In the genomic region with DNA sequence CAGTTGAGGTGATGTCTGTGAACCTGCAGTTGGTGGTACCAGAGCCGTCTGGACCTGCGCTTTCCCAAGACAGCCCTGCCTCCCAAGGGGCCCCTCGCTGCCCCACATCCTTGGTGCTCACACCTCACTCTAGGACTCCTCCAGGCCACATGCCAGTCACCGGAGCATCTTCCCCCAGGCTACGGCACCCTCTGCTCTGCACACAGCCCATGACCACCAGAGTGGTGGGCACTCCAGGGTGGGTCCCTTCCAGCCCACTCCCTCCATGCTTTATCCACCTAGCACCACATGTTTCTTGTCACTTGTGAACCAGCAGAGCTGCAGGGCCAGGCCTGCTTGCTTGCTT, we compare ENCODE assay signal across 21 cellular contexts.
DNase-seq lines count a peak whose midpoint lies in the region; ATAC-seq, FAIRE-seq and TF ChIP-seq lines count a peak whose summit lies in the region.
"Had no signal": no experiment of that assay in that cellular context is flagged by ENCODE, and none has a peak within 500 bp of the region (broad histone marks: within the 10 kb centered on the region; RNA-seq: fewer than 3 reads in every experiment).

No MANE protein-coding gene starts in this region.

- no peak for DNase-seq in stimulated activated naive CD8-positive, alpha-beta T cell treated with anti-CD3 and anti-CD28 coated beads, Interleukin-15, amount 100 ng/mL, for 72 hours
- DNase-seq in WTC11 (ENCODE audit: low spot score) = no peak
- no peak for DNase-seq in HepG2 (ENCODE audit: low spot score)
- no peak for DNase-seq in upper lobe of right lung
- no peak for DNase-seq in medulla oblongata (ENCODE audit: extremely low spot score)
- DNase-seq in G401 (ENCODE audit: low spot score) = no peak
- DNase-seq: C1 segment of cervical spinal cord; DMS79 treated with DMSO at 0.1 percent for 48 hours; GOT3; KBM-7; NCI-H1105; NCI-H2081 treated with DMSO at 0.1 percent for 48 hours; NCI-H446 treated with DMSO at 0.1 percent for 48 hours; NCI-H69; NK-92 treated with Interleukin-12 subunit alpha and Interleukin-12 subunit beta, amount 100 ng/mL, for 24 hours; SHP77 treated with DMSO at 0.1 percent for 48 hours had no signal

- H3K79me2 ChIP-seq in HepG2 (ENCODE audit: insufficient read depth, low read length) = no peaks in the 10 kb centered on the region

- POLR2A ChIA-PET in WTC11 (lab: Charles Lee) (no interaction called here), HepG2 (lab: Yijun Ruan, JAX) (no interaction called here)

- TF ChIP-seq POLR2A in HepG2 (IDR thresholded peaks at IDR 0.05; ENCODE audit: insufficient read depth in 1 of 2, low read depth in 2 of 2, low read length in 2 of 2) = no peak

- H3K27ac Mint-ChIP-seq in stimulated activated naive CD8-positive, alpha-beta T cell treated with anti-CD3 and anti-CD28 coated beads, Interleukin-15, Interleukin-2, amounts not matched to agents 100 ng/mL and 50 ng/mL, for 24 hours = peak overlapping the region; percentile 39
- H3K27ac Mint-ChIP-seq in stimulated activated naive CD8-positive, alpha-beta T cell treated with anti-CD3 and anti-CD28 coated beads, Interleukin-15, amount 100 ng/mL, for 72 hours = no peak overlapping the region
- peak overlapping the region; percentile 11; the same call in 1 of the 2 replicates for H3K27ac Mint-ChIP-seq in WTC11

- no peak for TF ChIP-seq RAD21 in HepG2 (CRISPR knock-in tag; IDR thresholded peaks at IDR 0.05)

- H3K27me3 ChIP-seq in HepG2 (ENCODE audit: control insufficient read depth in 1 of 2, insufficient read depth in 2 of 2, low read length in 2 of 2) = no peaks in the 10 kb centered on the region
- no peaks in the 10 kb centered on the region for H3K27me3 ChIP-seq in upper lobe of right lung

- in situ Hi-C loops in HepG2 (cut with HindIII; ENCODE audit: extremely low pct_ligation_motif_present, low pct_unique_long_range_greater_than_20kb) (no loop called here), G401 (cut with HindIII; ENCODE audit: low sequenced_read_pairs) (no loop called here)

- H3K4me3 ChIP-seq in HepG2 (replicated peaks in 1 of 3; ENCODE audit: insufficient read depth in 1 of 3, low read depth in 2 of 3, low read length in 3 of 3) = no peak overlapping the region
- H3K4me3 ChIP-seq in upper lobe of right lung = no peak overlapping the region

- no peaks in the 10 kb centered on the region for H3K9me3 ChIP-seq in HepG2 (ENCODE audit: low read length)
- H3K9me3 ChIP-seq in upper lobe of right lung = no peaks in the 10 kb centered on the region

- H3K27ac ChIP-seq in HepG2 (ENCODE audit: extremely low read length, insufficient read depth, low read length) = no peak overlapping the region
- no peak overlapping the region for H3K27ac ChIP-seq in upper lobe of right lung

- CTCF ChIA-PET in WTC11 (lab: Charles Lee) = no interaction called here
- CTCF ChIA-PET in HepG2 (lab: Yijun Ruan, JAX; ENCODE audit: low intra/inter-chr PET ratio, low total read pairs) = no interaction called here

- no TSS peak for BruUV-seq in HepG2 (replicated peaks; lab: Mats Ljungman, UMichigan)

- H3K27me3 Mint-ChIP-seq in stimulated activated naive CD8-positive, alpha-beta T cell treated with anti-CD3 and anti-CD28 coated beads, Interleukin-15, Interleukin-2, amounts not matched to agents 100 ng/mL and 50 ng/mL, for 24 hours = no peaks in the 10 kb centered on the region
- no peaks in the 10 kb centered on the region for H3K27me3 Mint-ChIP-seq in stimulated activated naive CD8-positive, alpha-beta T cell treated with anti-CD3 and anti-CD28 coated beads, Interleukin-15, amount 100 ng/mL, for 72 hours
- no peaks in the 10 kb centered on the region for H3K27me3 Mint-ChIP-seq in WTC11 (ENCODE audit: low read depth)

- H3K4me3 Mint-ChIP-seq in stimulated activated naive CD8-positive, alpha-beta T cell treated with anti-CD3 and anti-CD28 coated beads, Interleukin-15, Interleukin-2, amounts not matched to agents 100 ng/mL and 50 ng/mL, for 24 hours = no peak overlapping the region
- no peak overlapping the region for H3K4me3 Mint-ChIP-seq in stimulated activated naive CD8-positive, alpha-beta T cell treated with anti-CD3 and anti-CD28 coated beads, Interleukin-15, amount 100 ng/mL, for 72 hours
- H3K4me3 Mint-ChIP-seq in WTC11 = no peak overlapping the region

- ATAC-seq in stimulated activated naive CD8-positive, alpha-beta T cell treated with anti-CD3 and anti-CD28 coated beads, Interleukin-15, amount 100 ng/mL, for 72 hours = no peak
- ATAC-seq in WTC11 (no peak), HepG2 (no peak), upper lobe of right lung (peak; percentile 8), HG03097 (IDR thresholded peaks at IDR 0.05; ENCODE audit: low FRiP score, unreplicated experiment) (no peak)
- ATAC-seq: SK-N-SH treated with all-trans-retinoic acid at 6 μM for 48 hours had no signal

- TF ChIP-seq CTCF in WTC11 (IDR thresholded peaks at IDR 0.05) (no peak), HepG2 (CRISPR knock-in tag; IDR thresholded peaks at IDR 0.05) (no peak), upper lobe of right lung (IDR thresholded peaks at IDR 0.05) (no peak)

- no peaks in the 10 kb centered on the region for H4K20me1 ChIP-seq in HepG2 (ENCODE audit: insufficient read depth, low read length)

- intact Hi-C loops in HepG2 (cut with micrococcal nuclease; ENCODE audit: unreplicated experiment) = no loop called here
- intact Hi-C loops in upper lobe of right lung (cut with DNase I) = no loop called here

- H2AFZ ChIP-seq in HepG2 (ENCODE audit: low read length) = no peak overlapping the region

- peaks cover 4% of the 10 kb centered on the region for H3K4me1 ChIP-seq in HepG2 (ENCODE audit: insufficient read depth, low read length)
- no peaks in the 10 kb centered on the region for H3K4me1 ChIP-seq in upper lobe of right lung

- FAIRE-seq in HepG2 (lab: Jason Lieb, UNC) = no peak
- FAIRE-seq: G401.6, GM19239 had no signal

- WGBS in HepG2 (ENCODE audit: low lambda C conversion rate) = 94% methylated on average over 2 of the region's 5 CpGs

- H3K36me3 Mint-ChIP-seq in stimulated activated naive CD8-positive, alpha-beta T cell treated with anti-CD3 and anti-CD28 coated beads, Interleukin-15, Interleukin-2, amounts not matched to agents 100 ng/mL and 50 ng/mL, for 24 hours (ENCODE audit: low read depth) = peaks cover 19% of the 10 kb centered on the region
- peaks cover 27% of the 10 kb centered on the region for H3K36me3 Mint-ChIP-seq in WTC11

- H3K9me3 Mint-ChIP-seq in stimulated activated naive CD8-positive, alpha-beta T cell treated with anti-CD3 and anti-CD28 coated beads, Interleukin-15, Interleukin-2, amounts not matched to agents 100 ng/mL and 50 ng/mL, for 24 hours = no peaks in the 10 kb centered on the region
- no peaks in the 10 kb centered on the region for H3K9me3 Mint-ChIP-seq in stimulated activated naive CD8-positive, alpha-beta T cell treated with anti-CD3 and anti-CD28 coated beads, Interleukin-15, amount 100 ng/mL, for 72 hours
- H3K9me3 Mint-ChIP-seq in WTC11 = no peaks in the 10 kb centered on the region

- H3K4me1 Mint-ChIP-seq in stimulated activated naive CD8-positive, alpha-beta T cell treated with anti-CD3 and anti-CD28 coated beads, Interleukin-15, Interleukin-2, amounts not matched to agents 100 ng/mL and 50 ng/mL, for 24 hours (ENCODE audit: low read depth) = no peaks in the 10 kb centered on the region
- no peaks in the 10 kb centered on the region for H3K4me1 Mint-ChIP-seq in stimulated activated naive CD8-positive, alpha-beta T cell treated with anti-CD3 and anti-CD28 coated beads, Interleukin-15, amount 100 ng/mL, for 72 hours
- no peaks in the 10 kb centered on the region for H3K4me1 Mint-ChIP-seq in WTC11

- no peak overlapping the region for H3K4me2 ChIP-seq in HepG2 (ENCODE audit: low read depth, low read length)

- H3K9ac ChIP-seq in HepG2 (ENCODE audit: insufficient read depth, low read depth, low read length) = no peak overlapping the region

- no peak for TF ChIP-seq EP300 in HepG2 (IDR thresholded peaks at IDR 0.05; ENCODE audit: low read depth in 2 of 2, low read length in 2 of 2)
- no peak for TF ChIP-seq EP300 in HepG2 (CRISPR knock-in tag; IDR thresholded peaks at IDR 0.05; ENCODE audit: borderline replicate concordance)

- H3K36me3 ChIP-seq in HepG2 (replicated peaks in 1 of 2; ENCODE audit: control insufficient read depth in 1 of 2, insufficient read depth in 2 of 2, low read length in 2 of 2) (peaks cover 14 to 63% of the 10 kb centered on the region in 2 experiments; a peak in 4 of 5 replicates), upper lobe of right lung (peaks cover 33% of the 10 kb centered on the region)

TF ChIP-seq in WTC11, 78 proteins besides CTCF, POLR2A, EP300 and RAD21:
- no peak for TF ChIP-seq MXD4 (CRISPR knock-in tag; IDR thresholded peaks at IDR 0.05; ENCODE audit: borderline replicate concordance)
- TF ChIP-seq, protein P1, sequence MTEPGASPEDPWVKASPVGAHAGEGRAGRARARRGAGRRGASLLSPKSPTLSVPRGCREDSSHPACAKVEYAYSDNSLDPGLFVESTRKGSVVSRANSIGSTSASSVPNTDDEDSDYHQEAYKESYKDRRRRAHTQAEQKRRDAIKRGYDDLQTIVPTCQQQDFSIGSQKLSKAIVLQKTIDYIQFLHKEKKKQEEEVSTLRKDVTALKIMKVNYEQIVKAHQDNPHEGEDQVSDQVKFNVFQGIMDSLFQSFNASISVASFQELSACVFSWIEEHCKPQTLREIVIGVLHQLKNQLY (CRISPR knock-in tag; IDR thresholded peaks at IDR 0.05) = no peak
TF ChIP-seq in WTC11: peak in this region for 0.

TF ChIP-seq in HepG2, 621 proteins besides CTCF, POLR2A, EP300 and RAD21:
- TF ChIP-seq, protein P2, sequence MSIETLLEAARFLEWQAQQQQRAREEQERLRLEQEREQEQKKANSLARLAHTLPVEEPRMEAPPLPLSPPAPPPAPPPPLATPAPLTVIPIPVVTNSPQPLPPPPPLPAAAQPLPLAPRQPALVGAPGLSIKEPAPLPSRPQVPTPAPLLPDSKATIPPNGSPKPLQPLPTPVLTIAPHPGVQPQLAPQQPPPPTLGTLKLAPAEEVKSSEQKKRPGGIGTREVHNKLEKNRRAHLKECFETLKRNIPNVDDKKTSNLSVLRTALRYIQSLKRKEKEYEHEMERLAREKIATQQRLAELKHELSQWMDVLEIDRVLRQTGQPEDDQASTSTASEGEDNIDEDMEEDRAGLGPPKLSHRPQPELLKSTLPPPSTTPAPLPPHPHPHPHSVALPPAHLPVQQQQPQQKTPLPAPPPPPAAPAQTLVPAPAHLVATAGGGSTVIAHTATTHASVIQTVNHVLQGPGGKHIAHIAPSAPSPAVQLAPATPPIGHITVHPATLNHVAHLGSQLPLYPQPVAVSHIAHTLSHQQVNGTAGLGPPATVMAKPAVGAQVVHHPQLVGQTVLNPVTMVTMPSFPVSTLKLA (IDR thresholded peaks at IDR 0.05) = peak; percentile 47; the same call in 1 of the 2 replicates
- TF ChIP-seq, protein P1 (CRISPR knock-in tag; IDR thresholded peaks at IDR 0.05) = no peak

Comparison
In these comparisons a context has a peak if more than half of its experiments do, and no peak if none do; other contexts are left out.
1. H3K27ac Mint-ChIP-seq: peak in stimulated activated naive CD8-positive, alpha-beta T cell treated with anti-CD3 and anti-CD28 coated beads, Interleukin-15, Interleukin-2, amounts not matched to agents 100 ng/mL and 50 ng/mL, for 24 hours (single experiment) and WTC11 (single experiment); none in stimulated activated naive CD8-positive, alpha-beta T cell treated with anti-CD3 and anti-CD28 coated beads, Interleukin-15, amount 100 ng/mL, for 72 hours (0 of 2).